ENCODE assay signal across 8 cellular contexts in genomic region chr14:81220767-81221578, GRCh38. TPM values are rescaled to one million over a fixed set of nuclear protein-coding genes. Genes with fewer than 3 reads are reported as not detected.
DNase-seq lines count a peak whose midpoint lies in the region; ATAC-seq, FAIRE-seq and TF ChIP-seq lines count a peak whose summit lies in the region.

Gene GTF2A1 (minus strand): TSS chr14:81220959. CDS start chr14:81220518, 441 bp downstream.

- no peaks in the 10 kb centered on the region for H3K27me3 Mint-ChIP-seq in chondrocyte (ENCODE audit: low read depth)

- peak within 1 kb of the TSS; percentile 100 for H3K27ac ChIP-seq in kidney (ENCODE audit: low read depth in 2 of 2, low read length in 2 of 2)

- ATAC-seq in HG03439 (IDR thresholded peaks at IDR 0.05; ENCODE audit: unreplicated experiment) = peak; percentile 80

- no peak for FAIRE-seq in kidney (lab: Jason Lieb, UNC)

- H3K9ac ChIP-seq in kidney (ENCODE audit: low read length in 2 of 2) = peak within 1 kb of the TSS; percentile 93 to 98

- no peak for TF ChIP-seq CTCF in chondrocyte (IDR thresholded peaks at IDR 0.05)
- no peak for TF ChIP-seq CTCF in kidney (IDR thresholded peaks at IDR 0.05; ENCODE audit: borderline replicate concordance, extremely low read depth, insufficient read depth)

- H3K4me1 ChIP-seq in kidney (ENCODE audit: control insufficient read depth in 1 of 2, insufficient read depth in 1 of 2, low read depth in 1 of 2, low read length in 2 of 2) = peaks cover 5 to 16% of the 10 kb centered on the region in 2 donors

- peaks cover 38% of the 10 kb centered on the region for H3K4me1 Mint-ChIP-seq in chondrocyte (ENCODE audit: low read depth)

- H3K27ac Mint-ChIP-seq in chondrocyte (ENCODE audit: unreplicated experiment) = peak within 1 kb of the TSS; percentile 100

- no peaks in the 10 kb centered on the region for H3K9me3 Mint-ChIP-seq in chondrocyte (ENCODE audit: low read depth)

- H3K9me3 ChIP-seq in kidney (ENCODE audit: control insufficient read depth in 1 of 2, low read length in 2 of 2) = no peaks in the 10 kb centered on the region

- H3K4me3 Mint-ChIP-seq in chondrocyte (ENCODE audit: unreplicated experiment) = peak within 1 kb of the TSS; percentile 97

- TF ChIP-seq POLR2A in GM19193 (IDR thresholded peaks at IDR 0.05; ENCODE audit: extremely low read depth, insufficient read depth, insufficient read length) = peak; percentile 100

- intact Hi-C loops in kidney (cut with DNase I) = no loop called here

- H3K4me3 ChIP-seq in kidney (ENCODE audit: low read length in 2 of 2) = peak within 1 kb of the TSS; percentile 80 to 92

- peaks cover 0 to 2% of the 10 kb centered on the region in 2 donors for H3K36me3 ChIP-seq in kidney (ENCODE audit: control insufficient read depth in 1 of 2, insufficient read depth in 2 of 2, low read length in 2 of 2)

- peak; percentile 97 to 99 for DNase-seq in AML-193 (lab: John Stamatoyannopoulos, UW)
- peak; percentile 98 for DNase-seq in NCI-H510A treated with DMSO at 0.1 percent for 48 hours (lab: John Stamatoyannopoulos, UW)
- DNase-seq in activated CD4-positive, alpha-beta T cell treated with anti-CD3 and anti-CD28 coated beads for 24 hours (ENCODE audit: low read depth in 2 of 2) = peak; percentile 81 to 92
- DNase-seq in chondrocyte (ENCODE audit: low spot score) = peak; percentile 98
- peak; percentile 99 for DNase-seq in kidney
- peak; percentile 92 for DNase-seq in stimulated activated CD4-positive, alpha-beta T cell treated with anti-CD3 and anti-CD28 coated beads, Interleukin-15, amount 100 ng/mL, for 24 hours

- peaks cover 6% of the 10 kb centered on the region for H3K36me3 Mint-ChIP-seq in chondrocyte (ENCODE audit: low read depth)

RNA-seq across cellular contexts. Expression of gene GTF2A1, which starts in this region (rescaled TPM):
- total RNA-seq in chondrocyte (38.6 to 43.0 TPM (median 42.4 TPM) in 3 replicates), kidney (27.0 TPM)
- polyA plus RNA-seq in kidney (ENCODE audit: insufficient read depth, low read depth, low replicate concordance) = 4.7 TPM

Comparison
In these comparisons a context has a peak if more than half of its experiments do, and no peak if none do; other contexts are left out.
1. Peak in every context shown above with its lines: DNase-seq, ATAC-seq, H3K4me3 ChIP-seq and H3K27ac ChIP-seq.